ENCODE assay signal across 19 cellular contexts in genomic region chr10:61410353-61410752, GRCh38. TPM values are rescaled to one million over a fixed set of nuclear protein-coding genes. Genes with fewer than 3 reads are reported as not detected.
"Had no signal": no experiment of that assay in that cellular context is flagged by ENCODE, and none has a peak within 500 bp of the region (broad histone marks: within the 10 kb centered on the region; RNA-seq: fewer than 3 reads in every experiment).

No MANE protein-coding gene starts in this region.

- DNase-seq: activated CD4-positive, alpha-beta T cell treated with anti-CD3 and anti-CD28 coated beads for 1 hour; activated CD8-positive, alpha-beta memory T cell treated with anti-CD3 and anti-CD28 coated beads, Interleukin-2, amount 50 U/mL, for 48 hours; activated naive CD4-positive, alpha-beta T cell; activated naive CD8-positive, alpha-beta T cell treated with anti-CD3 and anti-CD28 coated beads for 36 hours; activated T-cell treated with anti-CD3 and anti-CD28 coated beads, Interleukin-2, amount 50 U/mL, for 4 hours; colonic mucosa; esophagus squamous epithelium; heart right ventricle; kidney glomerular epithelial cell; naive thymus-derived CD4-positive, alpha-beta T cell; stimulated activated CD4-positive, alpha-beta T cell treated with anti-CD3 and anti-CD28 coated beads, Interleukin-4, amount 100 ng/mL, for 1 hour; stimulated activated naive CD4-positive, alpha-beta T cell; T-helper 2 cell; thyroid gland had no signal

- H3K27me3 ChIP-seq: colonic mucosa, esophagus squamous epithelium, heart right ventricle, left lung, thyroid gland had no signal

- H3K4me1 ChIP-seq: colonic mucosa, left lung, thyroid gland had no signal

- ATAC-seq: activated T-cell treated with anti-CD3 and anti-CD28 coated beads, Interleukin-2, amount 50 U/mL, for 4 hours; heart right ventricle; left lung; naive thymus-derived CD4-positive, alpha-beta T cell had no signal

- H3K9me3 ChIP-seq: colonic mucosa, esophagus squamous epithelium, heart right ventricle, left lung, thyroid gland had no signal

- H3K27ac ChIP-seq: colonic mucosa, esophagus squamous epithelium, heart right ventricle, left lung, thyroid gland had no signal

- FAIRE-seq: astrocyte had no signal

- H3K4me3 ChIP-seq: colonic mucosa, esophagus squamous epithelium, heart right ventricle, left lung, lung, thyroid gland had no signal

- H3K36me3 ChIP-seq: colonic mucosa, esophagus squamous epithelium, heart right ventricle, left lung, thyroid gland had no signal

RNA-seq across cellular contexts. Expression of gene TMEM26, which starts 42.8 kb away (rescaled TPM):
- total RNA-seq: activated CD8-positive, alpha-beta memory T cell treated with anti-CD3 and anti-CD28 coated beads for 36 hours; activated naive CD8-positive, alpha-beta T cell treated with anti-CD3 and anti-CD28 coated beads for 36 hours; activated T-cell treated with anti-CD3 and anti-CD28 coated beads, Interleukin-2, amount 50 U/mL, for 4 hours; activated T-helper 2 cell treated with anti-CD3 and anti-CD28 coated beads, Interferon-gamma antibody, Interleukin-2, Interleukin-4, amounts not matched to agents 10 μg/mL and 5 μg/mL and 100 μg/mL, durations not matched to agents 14 hours and 24 hours and 36 hours had no signal
- polyA plus RNA-seq: naive thymus-derived CD4-positive, alpha-beta T cell had no signal
